8 cellular contexts compared by ENCODE assay signal in genomic region chr19:45250832-45251451, GRCh38. TPM values are rescaled to one million over a fixed set of nuclear protein-coding genes. Genes with fewer than 3 reads are reported as not detected.
DNase-seq lines count a peak whose midpoint lies in the region; ATAC-seq and TF ChIP-seq lines count a peak whose summit lies in the region.

Gene MARK4 (plus strand): TSS chr19:45251271. CDS start chr19:45251589, 318 bp downstream.

- H2AK5ac ChIP-seq in trophoblast cell (ENCODE audit: low read length), result peak within 1 kb of the TSS; percentile 39

- H3K4me2 ChIP-seq in KMS-11 (peak within 1 kb of the TSS; percentile 97), trophoblast cell (ENCODE audit: low read length) (peak within 1 kb of the TSS; percentile 90)

- no peak for TF ChIP-seq POLR2A in transverse colon (IDR thresholded peaks at IDR 0.05)

- H4K12ac ChIP-seq in trophoblast cell (ENCODE audit: low read depth, low read length), result peak within 1 kb of the TSS; percentile 35

- TF ChIP-seq CTCF in KMS-11 (conservative IDR thresholded peaks at IDR 0.05; ENCODE audit: low read depth, low read length) (no peak), transverse colon (IDR thresholded peaks at IDR 0.05) (no peak)

- H4K20me1 ChIP-seq in KMS-11 (ENCODE audit: insufficient read depth), result no peaks in the 10 kb centered on the region

- peak within 1 kb of the TSS; percentile 80 for H3K4me3 Mint-ChIP-seq in activated naive CD8-positive, alpha-beta T cell treated with anti-CD3 and anti-CD28 coated beads, Interleukin-2, amount 50 U/mL, for 24 hours

- TF ChIP-seq EP300 in transverse colon (IDR thresholded peaks at IDR 0.05; ENCODE audit: low read depth), result no peak

- no peaks in the 10 kb centered on the region for H3K9me3 Mint-ChIP-seq in activated naive CD8-positive, alpha-beta T cell treated with anti-CD3 and anti-CD28 coated beads, Interleukin-2, amount 50 U/mL, for 24 hours

- H3K36me3 Mint-ChIP-seq in activated naive CD8-positive, alpha-beta T cell treated with anti-CD3 and anti-CD28 coated beads, Interleukin-2, amount 50 U/mL, for 24 hours (ENCODE audit: low read depth), result no peaks in the 10 kb centered on the region

- H3K18ac ChIP-seq in trophoblast cell (ENCODE audit: low read length), result peak within 1 kb of the TSS; percentile 86

- peak within 1 kb of the TSS; percentile 53 for H3K27ac Mint-ChIP-seq in activated naive CD8-positive, alpha-beta T cell treated with anti-CD3 and anti-CD28 coated beads, Interleukin-2, amount 50 U/mL, for 24 hours

- peaks cover 8% of the 10 kb centered on the region for H3K79me1 ChIP-seq in trophoblast cell (ENCODE audit: low read length)

- intact Hi-C loops in cardiac septum (cut with DNase I), result loop anchor here (2.0 to 5.0 kb wide), 2 partner anchors 50 to 76 kb away; no protein-coding TSS in a partner anchor
- intact Hi-C loops in transverse colon (cut with DNase I; ENCODE audit: low total_unique reads), result no loop called here

- peaks cover 2% of the 10 kb centered on the region for H3K9me3 ChIP-seq in trophoblast cell (ENCODE audit: insufficient read depth, low read depth, low read length)
- no peaks in the 10 kb centered on the region for H3K9me3 ChIP-seq in transverse colon

- H4K8ac ChIP-seq in trophoblast cell (ENCODE audit: low read depth, low read length), result peak within 1 kb of the TSS; percentile 93

- H3K27ac ChIP-seq in KMS-11 (no peak within 1 kb of the TSS), trophoblast cell (ENCODE audit: low read depth, low read length) (no peak within 1 kb of the TSS), transverse colon (peak within 1 kb of the TSS; percentile 76 to 88 (median 80))

- peak within 1 kb of the TSS; percentile 82 for H3K14ac ChIP-seq in trophoblast cell (ENCODE audit: low read length)

- H3K27me3 ChIP-seq in KMS-11 (ENCODE audit: insufficient read depth, low read depth) (peaks cover 5% of the 10 kb centered on the region; the same call in 1 of the 2 replicates), trophoblast cell (ENCODE audit: insufficient read depth, low read length) (no peaks in the 10 kb centered on the region), transverse colon (no peaks in the 10 kb centered on the region)

- H3K4me1 ChIP-seq in KMS-11 (ENCODE audit: low read depth, poor library complexity, severe bottlenecking) (peaks cover 47% of the 10 kb centered on the region), trophoblast cell (ENCODE audit: control insufficient read depth in 1 of 2, insufficient read depth in 2 of 2, low read length in 2 of 2) (peaks cover 6 to 20% of the 10 kb centered on the region in 2 experiments), transverse colon (peaks cover 16 to 41% (median 27%) of the 10 kb centered on the region in 4 donors)

- peak within 1 kb of the TSS; percentile 46 for H2BK120ac ChIP-seq in trophoblast cell (ENCODE audit: insufficient read depth, low read length, poor library complexity)

- H3K4me3 ChIP-seq in KMS-11 (IDR thresholded peaks at IDR 0.05; ENCODE audit: insufficient read depth, low read depth, low read length), result no peak within 1 kb of the TSS
- H3K4me3 ChIP-seq in trophoblast cell (ENCODE audit: low read depth, low read length), result peak within 1 kb of the TSS; percentile 77
- H3K4me3 ChIP-seq in transverse colon, result peak within 1 kb of the TSS; percentile 88 to 100 (median 96)

- no peak within 1 kb of the TSS for H2BK12ac ChIP-seq in trophoblast cell (ENCODE audit: low read length)

- DNase-seq in ELR (ENCODE audit: low read depth) (peak; percentile 57), T follicular helper cell (ENCODE audit: low read depth) (peak; percentile 42), cardiac septum (ENCODE audit: low spot score) (peak; percentile 80), trophoblast cell (peak in 1 of 2 donors; percentile 10), transverse colon (peak; percentile 49)
- peak; percentile 60 for DNase-seq in activated naive CD8-positive, alpha-beta T cell treated with anti-CD3 and anti-CD28 coated beads, Interleukin-2, amount 50 U/mL, for 24 hours

- H3K27me3 Mint-ChIP-seq in activated naive CD8-positive, alpha-beta T cell treated with anti-CD3 and anti-CD28 coated beads, Interleukin-2, amount 50 U/mL, for 24 hours, result peaks cover 6% of the 10 kb centered on the region

- H3K79me2 ChIP-seq in KMS-11 (ENCODE audit: insufficient read depth, low read depth) (peaks cover 10% of the 10 kb centered on the region; the same call in 1 of the 2 replicates), trophoblast cell (ENCODE audit: control insufficient read depth, insufficient read depth, low read length, poor library complexity) (peaks cover 4% of the 10 kb centered on the region)

- H3K23ac ChIP-seq in trophoblast cell (ENCODE audit: low read length), result no peak within 1 kb of the TSS

- whole genome bisulfite sequencing in trophoblast cell (ENCODE audit: extremely low coverage, insufficient coverage, insufficient read length), result no CpG with 5 or more reads among the region's 58 CpGs
- WGBS in transverse colon (ENCODE audit: low coverage in 1 of 2), 2 donors, result 0 to 1% methylated on average over 7 to 34 of the region's 58 CpGs

- peak; percentile 35 for ATAC-seq in activated naive CD8-positive, alpha-beta T cell treated with anti-CD3 and anti-CD28 coated beads, Interleukin-2, amount 50 U/mL, for 24 hours
- no peak for ATAC-seq in HG03135 (IDR thresholded peaks at IDR 0.05; ENCODE audit: unreplicated experiment)

- peak within 1 kb of the TSS; percentile 61 for H3K4ac ChIP-seq in trophoblast cell (ENCODE audit: low read depth, low read length)

- H2AFZ ChIP-seq in KMS-11 (ENCODE audit: low read depth), result peak within 1 kb of the TSS; percentile 98
- H2AFZ ChIP-seq in trophoblast cell (ENCODE audit: insufficient read depth, low read length, poor library complexity), result peak within 1 kb of the TSS; percentile 88

- H2BK5ac ChIP-seq in trophoblast cell (ENCODE audit: low read depth, low read length, poor library complexity), result peak within 1 kb of the TSS; percentile 41

- H3K9ac ChIP-seq in KMS-11, result peak within 1 kb of the TSS; percentile 50; the same call in 1 of the 2 replicates
- H3K9ac ChIP-seq in trophoblast cell (ENCODE audit: low read length), result peak within 1 kb of the TSS; percentile 70

- no peaks in the 10 kb centered on the region for H3K36me3 ChIP-seq in KMS-11 (ENCODE audit: insufficient read depth)
- H3K36me3 ChIP-seq in trophoblast cell (ENCODE audit: control insufficient read depth in 1 of 2, insufficient read depth in 2 of 2, low read length in 2 of 2), result peaks cover 0 to 8% of the 10 kb centered on the region in 2 experiments
- no peaks in the 10 kb centered on the region for H3K36me3 ChIP-seq in transverse colon

- in situ Hi-C loops in transverse colon (cut with MboI; ENCODE audit: low pct_ligation_motif_present in 1 of 4, low pct_unique_long_range_greater_than_20kb in 1 of 4, low sequenced_read_pairs in 3 of 4), result no loop called here

- peaks cover 32% of the 10 kb centered on the region for H3K4me1 Mint-ChIP-seq in activated naive CD8-positive, alpha-beta T cell treated with anti-CD3 and anti-CD28 coated beads, Interleukin-2, amount 50 U/mL, for 24 hours

- peak within 1 kb of the TSS; percentile 54 for H4K91ac ChIP-seq in trophoblast cell (ENCODE audit: low read depth, low read length)

RNA-seq across cellular contexts. Expression of gene MARK4, which starts in this region (rescaled TPM):
- 36.6 TPM for total RNA-seq in cardiac septum
- 25.7 and 26.0 TPM in 2 replicates for polyA plus RNA-seq in trophoblast cell (2013)
- total RNA-seq in transverse colon, result 10 to 100 TPM; 11.0 to 40.8 (median 13.2) TPM

Comparison
In these comparisons a context has a peak if more than half of its experiments do, and no peak if none do; other contexts are left out.
1. H3K27ac ChIP-seq: peak in transverse colon (4 of 4); none in KMS-11 (single experiment) and trophoblast cell (single experiment).